Comparison of ENCODE assay signal across 9 cellular contexts in genomic region chr17:76501827-76502307, GRCh38. TPM values are rescaled to one million over a fixed set of nuclear protein-coding genes. Genes with fewer than 3 reads are reported as not detected.
DNase-seq lines count a peak whose midpoint lies in the region; ATAC-seq and TF ChIP-seq lines count a peak whose summit lies in the region.
"Had no signal": no experiment of that assay in that cellular context is flagged by ENCODE, and none has a peak within 500 bp of the region (broad histone marks: within the 10 kb centered on the region; RNA-seq: fewer than 3 reads in every experiment).

No MANE protein-coding gene starts in this region.

- H3K4me3 Mint-ChIP-seq in activated T-helper 2 cell treated with anti-CD3 and anti-CD28 coated beads, Interferon-gamma antibody, Interleukin-2, Interleukin-4, amounts not matched to agents 10 μg/mL and 5 μg/mL and 100 μg/mL, durations not matched to agents 14 hours and 24 hours and 36 hours (ENCODE audit: low read depth): peak overlapping the region; percentile 80

- H3K9me3 ChIP-seq in HUES6 (ENCODE audit: control insufficient read depth, insufficient read depth, low read depth, low read length) (no peaks in the 10 kb centered on the region), iPS-15b (ENCODE audit: control insufficient read depth, insufficient read depth, low read length) (no peaks in the 10 kb centered on the region), spleen (no peaks in the 10 kb centered on the region)

- H3K4me1 ChIP-seq in HUES6 (ENCODE audit: control insufficient read depth, insufficient read depth, low read length) (peaks cover 53% of the 10 kb centered on the region), iPS-15b (ENCODE audit: control insufficient read depth, insufficient read depth, low read length) (peaks cover 23% of the 10 kb centered on the region), spleen (peaks cover 33 to 84% (median 65%) of the 10 kb centered on the region in 6 donors)

- H3K27me3 Mint-ChIP-seq in activated T-helper 2 cell treated with anti-CD3 and anti-CD28 coated beads, Interferon-gamma antibody, Interleukin-2, Interleukin-4, amounts not matched to agents 10 μg/mL and 5 μg/mL and 100 μg/mL, durations not matched to agents 14 hours and 24 hours and 36 hours (ENCODE audit: low read depth): no peaks in the 10 kb centered on the region

- H3K36me3 Mint-ChIP-seq in activated T-helper 2 cell treated with anti-CD3 and anti-CD28 coated beads, Interferon-gamma antibody, Interleukin-2, Interleukin-4, amounts not matched to agents 10 μg/mL and 5 μg/mL and 100 μg/mL, durations not matched to agents 14 hours and 24 hours and 36 hours (ENCODE audit: low read depth): peaks cover 6% of the 10 kb centered on the region

- no peak for TF ChIP-seq POLR2A in spleen (IDR thresholded peaks at IDR 0.05)

- intact Hi-C loops in activated T-helper 2 cell treated with anti-CD3 and anti-CD28 coated beads, Interferon-gamma antibody, Interleukin-2, Interleukin-4, amounts not matched to agents 10 μg/mL and 5 μg/mL and 100 μg/mL, durations not matched to agents 14 hours and 24 hours and 36 hours (cut with micrococcal nuclease): loop anchor here (1.0 kb wide), 1 partner anchor 36 kb away; no protein-coding TSS in a partner anchor
- intact Hi-C loops in spleen (cut with DNase I; ENCODE audit: low total_unique reads): loop anchor here (10.0 kb wide), 1 partner anchor 197 kb away; the partner anchor contains the start of gene QRICH2

- peaks cover 25% of the 10 kb centered on the region for H3K4me1 Mint-ChIP-seq in activated T-helper 2 cell treated with anti-CD3 and anti-CD28 coated beads, Interferon-gamma antibody, Interleukin-2, Interleukin-4, amounts not matched to agents 10 μg/mL and 5 μg/mL and 100 μg/mL, durations not matched to agents 14 hours and 24 hours and 36 hours (ENCODE audit: low read depth)

- WGBS in spleen, 5 donors: 77 to 84% (median 83%) methylated on average over 11 of the region's 11 CpGs

- no peak for DNase-seq in activated T-helper 2 cell treated with anti-CD3 and anti-CD28 coated beads, Interferon-gamma antibody, Interleukin-2, Interleukin-4, amounts not matched to agents 10 μg/mL and 5 μg/mL and 100 μg/mL, durations not matched to agents 14 hours and 24 hours and 36 hours (ENCODE audit: low spot score)
- DNase-seq in spleen (no peak), NCI-H2081 (lab: John Stamatoyannopoulos, UW) (no peak)
- DNase-seq in activated CD4-positive, alpha-beta T cell treated with anti-CD3 and anti-CD28 coated beads for 1 hour: no peak

- H3K9ac ChIP-seq in HUES6 (ENCODE audit: low read length) (peak overlapping the region; percentile 21), iPS-15b (ENCODE audit: low read depth, low read length) (peak overlapping the region; percentile 28)

- TF ChIP-seq CTCF in spleen (IDR thresholded peaks at IDR 0.05 in 8 of 11, conservative IDR thresholded peaks at IDR 0.05 in 3 of 11): no peak

- ATAC-seq in GM18517 (IDR thresholded peaks at IDR 0.05; ENCODE audit: unreplicated experiment) (no peak), GM21423 (IDR thresholded peaks at IDR 0.05; ENCODE audit: unreplicated experiment) (no peak)

- H3K27ac ChIP-seq in HUES6 (ENCODE audit: low read depth, low read length) (no peak overlapping the region), spleen (peak overlapping the region; percentile 88 to 98 (median 95))

- H3K9me3 Mint-ChIP-seq in activated T-helper 2 cell treated with anti-CD3 and anti-CD28 coated beads, Interferon-gamma antibody, Interleukin-2, Interleukin-4, amounts not matched to agents 10 μg/mL and 5 μg/mL and 100 μg/mL, durations not matched to agents 14 hours and 24 hours and 36 hours: no peaks in the 10 kb centered on the region

- H3K27ac Mint-ChIP-seq in activated T-helper 2 cell treated with anti-CD3 and anti-CD28 coated beads, Interferon-gamma antibody, Interleukin-2, Interleukin-4, amounts not matched to agents 10 μg/mL and 5 μg/mL and 100 μg/mL, durations not matched to agents 14 hours and 24 hours and 36 hours: peak overlapping the region; percentile 92

- H3K4me3 ChIP-seq in HUES6 (ENCODE audit: low read depth, low read length) (peak overlapping the region; percentile 87), iPS-15b (ENCODE audit: low read depth, low read length) (peak overlapping the region; percentile 30), spleen (peak overlapping the region in 6 of 8 donors; percentile 51 to 99 (median 93))

- peaks cover 9% of the 10 kb centered on the region; the same call in 1 of the 2 replicates for H3K27me3 ChIP-seq in HUES6 (ENCODE audit: control insufficient read depth, insufficient read depth, low read length)
- H3K27me3 ChIP-seq in iPS-15b (ENCODE audit: control insufficient read depth, insufficient read depth, low read length): peaks cover 7% of the 10 kb centered on the region
- no peaks in the 10 kb centered on the region for H3K27me3 ChIP-seq in spleen (replicated peaks in 1 of 7)

- no peaks in the 10 kb centered on the region for H3K36me3 ChIP-seq in HUES6 (ENCODE audit: control insufficient read depth, insufficient read depth, low read length)
- H3K36me3 ChIP-seq in iPS-15b (ENCODE audit: control insufficient read depth, insufficient read depth, low read length): peaks cover 4% of the 10 kb centered on the region
- peaks cover 0 to 12% (median 0%) of the 10 kb centered on the region in 6 donors for H3K36me3 ChIP-seq in spleen

RNA-seq across cellular contexts. Expression of gene RHBDF2, which starts 0.6 kb away (rescaled TPM):
- 45.3 and 48.5 TPM in 2 replicates for total RNA-seq in activated T-helper 2 cell treated with anti-CD3 and anti-CD28 coated beads, Interferon-gamma antibody, Interleukin-2, Interleukin-4, amounts not matched to agents 10 μg/mL and 5 μg/mL and 100 μg/mL, durations not matched to agents 14 hours and 24 hours and 36 hours
- total RNA-seq in spleen: 100 to 1,000 TPM in 4 of 7 donors, 10 to 100 TPM in 3; 95.1 to 147 (median 114) TPM
- 10 to 100 TPM; 31.4 to 72.7 (median 53.3) TPM for polyA plus RNA-seq in spleen

RNA-seq across cellular contexts. Expression of gene AANAT, which starts 34.5 kb away (rescaled TPM):
- total RNA-seq in activated T-helper 2 cell treated with anti-CD3 and anti-CD28 coated beads, Interferon-gamma antibody, Interleukin-2, Interleukin-4, amounts not matched to agents 10 μg/mL and 5 μg/mL and 100 μg/mL, durations not matched to agents 14 hours and 24 hours and 36 hours: 0.18 TPM in 1 of 2 replicates, not detected in the other
- not detected for total RNA-seq in spleen
- polyA plus RNA-seq in spleen: under 1 TPM in 2 of 3 donors, not detected in 1; 0.19 to 0.22 TPM
- total RNA-seq: esophagus mucosa had no signal

RNA-seq across cellular contexts. Expression of gene CYGB, which starts 35.6 kb away (rescaled TPM):
- not detected in 2 replicates for total RNA-seq in activated T-helper 2 cell treated with anti-CD3 and anti-CD28 coated beads, Interferon-gamma antibody, Interleukin-2, Interleukin-4, amounts not matched to agents 10 μg/mL and 5 μg/mL and 100 μg/mL, durations not matched to agents 14 hours and 24 hours and 36 hours
- total RNA-seq in spleen: 10 to 100 TPM in 3 of 7 donors, 1 to 10 TPM in 4; 5.0 to 21.0 (median 9.9) TPM
- 1 to 10 TPM; 3.5 to 5.8 (median 5.5) TPM for polyA plus RNA-seq in spleen

RNA-seq across cellular contexts. Expression of gene PRCD, which starts 38.0 kb away (rescaled TPM):
- not detected in 2 replicates for total RNA-seq in activated T-helper 2 cell treated with anti-CD3 and anti-CD28 coated beads, Interferon-gamma antibody, Interleukin-2, Interleukin-4, amounts not matched to agents 10 μg/mL and 5 μg/mL and 100 μg/mL, durations not matched to agents 14 hours and 24 hours and 36 hours
- 10 to 100 TPM in 2 of 7 donors, 1 to 10 TPM in 5; 3.5 to 18.8 (median 9.2) TPM for total RNA-seq in spleen
- polyA plus RNA-seq in spleen: 10 to 100 TPM; 28.9 to 54.1 (median 29.6) TPM

RNA-seq across cellular contexts. Expression of gene UBE2O, which starts 48.9 kb away (rescaled TPM):
- 46.0 and 46.5 TPM in 2 replicates for total RNA-seq in activated T-helper 2 cell treated with anti-CD3 and anti-CD28 coated beads, Interferon-gamma antibody, Interleukin-2, Interleukin-4, amounts not matched to agents 10 μg/mL and 5 μg/mL and 100 μg/mL, durations not matched to agents 14 hours and 24 hours and 36 hours
- 10 to 100 TPM; 24.1 to 55.9 (median 32.5) TPM for total RNA-seq in spleen
- polyA plus RNA-seq in spleen: 10 to 100 TPM in 1 of 3 donors, 1 to 10 TPM in 2; 7.2 to 14.3 (median 8.5) TPM

Comparison
In these comparisons a context has a peak if more than half of its experiments do, and no peak if none do; other contexts are left out.
1. H3K4me3 ChIP-seq: peak in every context shown above with its lines; median percentile 93 in spleen; 87 in HUES6; 30 in iPS-15b.